In genomic region chr9:127916665-127917581, GRCh38 we compare ENCODE assay signal across 8 cellular contexts. TPM values are rescaled to one million over a fixed set of nuclear protein-coding genes. Genes with fewer than 3 reads are reported as not detected.
DNase-seq lines count a peak whose midpoint lies in the region; ATAC-seq and TF ChIP-seq lines count a peak whose summit lies in the region.

ST6GALNAC4 (minus strand) TSS chr9:127917041; CDS start chr9:127916419, 622 bp downstream.

- TF ChIP-seq CTCF in colonic mucosa (IDR thresholded peaks at IDR 0.05), result no peak

- H3K36me3 ChIP-seq in colonic mucosa, result no peaks in the 10 kb centered on the region

- peaks cover 35% of the 10 kb centered on the region for H3K4me1 ChIP-seq in colonic mucosa

- no peaks in the 10 kb centered on the region for H3K27me3 ChIP-seq in colonic mucosa

- peak; percentile 73 for ATAC-seq in GM19035 (IDR thresholded peaks at IDR 0.05; ENCODE audit: unreplicated experiment)
- peak; percentile 68 for ATAC-seq in HG03342 (IDR thresholded peaks at IDR 0.05; ENCODE audit: unreplicated experiment)
- peak; percentile 71 for ATAC-seq in left colon

- peaks cover 15% of the 10 kb centered on the region for H3K36me3 Mint-ChIP-seq in activated CD4-positive, alpha-beta T cell treated with anti-CD3 and anti-CD28 coated beads, Interleukin-2, amount 10 ng/mL, durations not matched to agents 24 days and 14 days (ENCODE audit: low read depth)

- H3K27ac Mint-ChIP-seq in activated CD4-positive, alpha-beta T cell treated with anti-CD3 and anti-CD28 coated beads, Interleukin-2, amount 10 ng/mL, durations not matched to agents 24 days and 14 days, result peak within 1 kb of the TSS; percentile 87

- no peaks in the 10 kb centered on the region for H3K9me3 Mint-ChIP-seq in activated CD4-positive, alpha-beta T cell treated with anti-CD3 and anti-CD28 coated beads, Interleukin-2, amount 10 ng/mL, durations not matched to agents 24 days and 14 days

- H3K27me3 Mint-ChIP-seq in activated CD4-positive, alpha-beta T cell treated with anti-CD3 and anti-CD28 coated beads, Interleukin-2, amount 10 ng/mL, durations not matched to agents 24 days and 14 days, result peaks cover under 1% of the 10 kb centered on the region

- peak within 1 kb of the TSS; percentile 57 for H3K27ac ChIP-seq in colonic mucosa

- H3K9ac ChIP-seq in colonic mucosa (ENCODE audit: low read depth in 2 of 2, low read length in 2 of 2), result peak within 1 kb of the TSS; percentile 36 to 82

- peaks cover 44% of the 10 kb centered on the region for H3K4me1 Mint-ChIP-seq in activated CD4-positive, alpha-beta T cell treated with anti-CD3 and anti-CD28 coated beads, Interleukin-2, amount 10 ng/mL, durations not matched to agents 24 days and 14 days

- no peaks in the 10 kb centered on the region for H3K9me3 ChIP-seq in colonic mucosa

- peak within 1 kb of the TSS; percentile 59 for H3K4me3 ChIP-seq in colonic mucosa

- intact Hi-C loops in activated CD4-positive, alpha-beta T cell treated with anti-CD3 and anti-CD28 coated beads, Interleukin-2, amount 10 ng/mL, durations not matched to agents 24 days and 14 days (cut with micrococcal nuclease), result loop anchor here (1.0 to 5.0 kb wide), 4 partner anchors 12 to 305 kb away; partner anchors contain the start of genes CDK9, ST6GALNAC6 and STXBP1
- intact Hi-C loops in colonic mucosa (cut with DNase I) (loop anchor here (2.0 to 5.0 kb wide), 2 partner anchors 46 to 130 kb away; partner anchors contain the start of gene CDK9), left colon (cut with DNase I, micrococcal nuclease) (loop anchor here in 1 of 2 donors (10.0 kb wide), 1 partner anchor 132 kb away; the partner anchor contains the start of gene CDK9)

- H3K4me3 Mint-ChIP-seq in activated CD4-positive, alpha-beta T cell treated with anti-CD3 and anti-CD28 coated beads, Interleukin-2, amount 10 ng/mL, durations not matched to agents 24 days and 14 days, result peak within 1 kb of the TSS; percentile 86

- DNase-seq in AG08396 (ENCODE audit: low spot score), result peak; percentile 99
- peak; percentile 86 to 90 for DNase-seq in NCI-H524 (lab: John Stamatoyannopoulos, UW)
- peak; percentile 98 for DNase-seq in activated CD4-positive, alpha-beta T cell treated with anti-CD3 and anti-CD28 coated beads, Interleukin-2, amount 10 ng/mL, durations not matched to agents 24 days and 14 days
- DNase-seq in colonic mucosa, result peak; percentile 97
- peak; percentile 92 to 95 for DNase-seq in left colon
- peak; percentile 98 for DNase-seq in stimulated activated CD4-positive, alpha-beta T cell treated with anti-CD3 and anti-CD28 coated beads, Interleukin-1b, Interleukin-23, amount 100 ng/mL, for 4 hours (ENCODE audit: low read depth in 2 of 2)

RNA-seq across cellular contexts. Expression of gene ST6GALNAC4, which starts in this region (rescaled TPM):
- total RNA-seq in activated CD4-positive, alpha-beta T cell treated with anti-CD3 and anti-CD28 coated beads, Interleukin-2, amount 10 ng/mL, durations not matched to agents 24 days and 14 days, result 28.0 and 28.3 TPM in 2 replicates
- total RNA-seq in colonic mucosa, result 10 to 100 TPM; 25.4 to 66.5 TPM
- total RNA-seq in left colon, result 10 to 100 TPM; 37.5 to 46.9 TPM

Comparison
In these comparisons a context has a peak if more than half of its experiments do, and no peak if none do; other contexts are left out.
1. Peak in every context shown above with its lines: DNase-seq, ATAC-seq, H3K4me3 ChIP-seq and H3K27ac ChIP-seq.